1 cellular context compared by ENCODE assay signal in genomic region chr9:36126016-36126786, GRCh38.
TF ChIP-seq lines count a peak whose summit lies in the region.

No MANE protein-coding gene starts in this region.

TF ChIP-seq in GM23338, 12 proteins besides CTCF, POLR2A, EP300 and RAD21 (continued from another document):
- no peak for TF ChIP-seq ZNF462 (CRISPR knock-in tag; IDR thresholded peaks at IDR 0.05)
- TF ChIP-seq ZNF114 (CRISPR knock-in tag; IDR thresholded peaks at IDR 0.05) = no peak
- TF ChIP-seq CREB1 (CRISPR knock-in tag; IDR thresholded peaks at IDR 0.05; ENCODE audit: low read depth) = no peak
- no peak for TF ChIP-seq ETS1 (IDR thresholded peaks at IDR 0.05)
- no peak for TF ChIP-seq EZH2 (IDR thresholded peaks at IDR 0.05; ENCODE audit: low read depth, unreplicated experiment)
- no peak for TF ChIP-seq STAT1 (IDR thresholded peaks at IDR 0.05; ENCODE audit: unreplicated experiment)
- TF ChIP-seq NANOG (IDR thresholded peaks at IDR 0.05; ENCODE audit: borderline replicate concordance) = no peak
- no peak for TF ChIP-seq REST (IDR thresholded peaks at IDR 0.05; ENCODE audit: unreplicated experiment)
- TF ChIP-seq POLR2AphosphoS5 (IDR thresholded peaks at IDR 0.05; ENCODE audit: low read depth) = no peak
